ENCODE assay signal across 1 cellular context in genomic region chr2:65040414-65041261, GRCh38.
A peak's percentile ranks its signal among the peaks of the same experiment; 100 is the strongest.
TF ChIP-seq lines count a peak whose summit lies in the region.

No MANE protein-coding gene starts in this region.

TF ChIP-seq in K562, 482 proteins besides CTCF, POLR2A, EP300 and RAD21 (continued from another document and continues in another):
- TF ChIP-seq E2F4 (CRISPR knock-in tag; IDR thresholded peaks at IDR 0.05; ENCODE audit: low read depth) (no peak), CC2D1A (IDR thresholded peaks at IDR 0.05) (peak; percentile 79), ILK (tag; IDR thresholded peaks at IDR 0.05; ENCODE audit: borderline replicate concordance, low read depth) (no peak), ZNF668 (CRISPR knock-in tag; IDR thresholded peaks at IDR 0.05) (no peak), ZNF217 (CRISPR knock-in tag; IDR thresholded peaks at IDR 0.05) (no peak), ZNF224 (CRISPR knock-in tag; IDR thresholded peaks at IDR 0.05) (no peak), FOXK2 (conservative IDR thresholded peaks at IDR 0.05 in 1 of 2, IDR thresholded peaks at IDR 0.05 in 1 of 2; ENCODE audit: low read depth in 2 of 2) (0 out of 4 replicates have a peak, but pooled peaks of 1 of the 2 experiments have one; percentile 28), TGIF2 (CRISPR knock-in tag; IDR thresholded peaks at IDR 0.05) (no peak), FOSL1 (tag; conservative IDR thresholded peaks at IDR 0.05) (0 out of 2 replicates have a peak, but pooled peaks have one; percentile 14), HDAC8 (tag; IDR thresholded peaks at IDR 0.05) (no peak), ATF1 (CRISPR knock-in tag; IDR thresholded peaks at IDR 0.05) (no peak), ATF1 (tag; IDR thresholded peaks at IDR 0.05) (no peak), THRA (IDR thresholded peaks at IDR 0.05) (no peak), TAF7 (tag; IDR thresholded peaks at IDR 0.05) (no peak), ZNF239 (CRISPR knock-in tag; IDR thresholded peaks at IDR 0.05) (no peak), ATF7 (IDR thresholded peaks at IDR 0.05) (peak; percentile 52), CREB1 (IDR thresholded peaks at IDR 0.05) (no peak), CREB1 (CRISPR knock-in tag; IDR thresholded peaks at IDR 0.05) (no peak), ESRRA (IDR thresholded peaks at IDR 0.05; ENCODE audit: borderline replicate concordance, low read depth) (peak; percentile 55; the same call in 1 of the 2 replicates), MED1 (CRISPR knock-in tag; IDR thresholded peaks at IDR 0.05; ENCODE audit: borderline replicate concordance) (no peak), NCOA1 (IDR thresholded peaks at IDR 0.05; ENCODE audit: low read depth) (no peak), LEF1 (IDR thresholded peaks at IDR 0.05) (no peak), PHB2 (IDR thresholded peaks at IDR 0.05; ENCODE audit: low read depth) (no peak), SMAD2 (IDR thresholded peaks at IDR 0.05; ENCODE audit: low read depth, low read length) (no peak), ZBTB40 (IDR thresholded peaks at IDR 0.05) (no peak), ZBTB40 (CRISPR knock-in tag; IDR thresholded peaks at IDR 0.05) (no peak), BMI1 (IDR thresholded peaks at IDR 0.05; ENCODE audit: low read length) (no peak), NCOA2 (IDR thresholded peaks at IDR 0.05; ENCODE audit: partially characterized antibody in 2 of 2) (no peak), ZC3H4 (CRISPR knock-in tag; IDR thresholded peaks at IDR 0.05; ENCODE audit: borderline replicate concordance) (no peak), ZNF512 (tag; IDR thresholded peaks at IDR 0.05) (no peak), ARHGAP35 (IDR thresholded peaks at IDR 0.05; ENCODE audit: partially characterized antibody) (no peak), U2AF1 (optimal IDR thresholded peaks at IDR 0.05; ENCODE audit: low read depth, low read length) (no peak), RBM17 (IDR thresholded peaks at IDR 0.05; ENCODE audit: borderline replicate concordance, low read depth, low read length) (no peak), CBFA2T3 (IDR thresholded peaks at IDR 0.05) (no peak), FOS (IDR thresholded peaks at IDR 0.05; ENCODE audit: extremely low read depth, insufficient read length) (no peak), CREB5 (CRISPR knock-in tag; IDR thresholded peaks at IDR 0.05) (no peak), MIER1 (IDR thresholded peaks at IDR 0.05; ENCODE audit: low read depth) (no peak), DPF2 (IDR thresholded peaks at IDR 0.05) (0 out of 2 replicates have a peak, but pooled peaks have one; percentile 26), BDP1 (IDR thresholded peaks at IDR 0.05; ENCODE audit: insufficient read depth, insufficient read length) (no peak), ZNF280B (CRISPR knock-in tag; IDR thresholded peaks at IDR 0.05) (no peak), ZNF124 (CRISPR knock-in tag; IDR thresholded peaks at IDR 0.05) (no peak)
- TF ChIP-seq, protein P1, sequence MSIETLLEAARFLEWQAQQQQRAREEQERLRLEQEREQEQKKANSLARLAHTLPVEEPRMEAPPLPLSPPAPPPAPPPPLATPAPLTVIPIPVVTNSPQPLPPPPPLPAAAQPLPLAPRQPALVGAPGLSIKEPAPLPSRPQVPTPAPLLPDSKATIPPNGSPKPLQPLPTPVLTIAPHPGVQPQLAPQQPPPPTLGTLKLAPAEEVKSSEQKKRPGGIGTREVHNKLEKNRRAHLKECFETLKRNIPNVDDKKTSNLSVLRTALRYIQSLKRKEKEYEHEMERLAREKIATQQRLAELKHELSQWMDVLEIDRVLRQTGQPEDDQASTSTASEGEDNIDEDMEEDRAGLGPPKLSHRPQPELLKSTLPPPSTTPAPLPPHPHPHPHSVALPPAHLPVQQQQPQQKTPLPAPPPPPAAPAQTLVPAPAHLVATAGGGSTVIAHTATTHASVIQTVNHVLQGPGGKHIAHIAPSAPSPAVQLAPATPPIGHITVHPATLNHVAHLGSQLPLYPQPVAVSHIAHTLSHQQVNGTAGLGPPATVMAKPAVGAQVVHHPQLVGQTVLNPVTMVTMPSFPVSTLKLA (conservative IDR thresholded peaks at IDR 0.05) = 0 out of 4 replicates have a peak, but pooled peaks of 1 of the 2 experiments have one; percentile 22
- TF ChIP-seq, protein P2, sequence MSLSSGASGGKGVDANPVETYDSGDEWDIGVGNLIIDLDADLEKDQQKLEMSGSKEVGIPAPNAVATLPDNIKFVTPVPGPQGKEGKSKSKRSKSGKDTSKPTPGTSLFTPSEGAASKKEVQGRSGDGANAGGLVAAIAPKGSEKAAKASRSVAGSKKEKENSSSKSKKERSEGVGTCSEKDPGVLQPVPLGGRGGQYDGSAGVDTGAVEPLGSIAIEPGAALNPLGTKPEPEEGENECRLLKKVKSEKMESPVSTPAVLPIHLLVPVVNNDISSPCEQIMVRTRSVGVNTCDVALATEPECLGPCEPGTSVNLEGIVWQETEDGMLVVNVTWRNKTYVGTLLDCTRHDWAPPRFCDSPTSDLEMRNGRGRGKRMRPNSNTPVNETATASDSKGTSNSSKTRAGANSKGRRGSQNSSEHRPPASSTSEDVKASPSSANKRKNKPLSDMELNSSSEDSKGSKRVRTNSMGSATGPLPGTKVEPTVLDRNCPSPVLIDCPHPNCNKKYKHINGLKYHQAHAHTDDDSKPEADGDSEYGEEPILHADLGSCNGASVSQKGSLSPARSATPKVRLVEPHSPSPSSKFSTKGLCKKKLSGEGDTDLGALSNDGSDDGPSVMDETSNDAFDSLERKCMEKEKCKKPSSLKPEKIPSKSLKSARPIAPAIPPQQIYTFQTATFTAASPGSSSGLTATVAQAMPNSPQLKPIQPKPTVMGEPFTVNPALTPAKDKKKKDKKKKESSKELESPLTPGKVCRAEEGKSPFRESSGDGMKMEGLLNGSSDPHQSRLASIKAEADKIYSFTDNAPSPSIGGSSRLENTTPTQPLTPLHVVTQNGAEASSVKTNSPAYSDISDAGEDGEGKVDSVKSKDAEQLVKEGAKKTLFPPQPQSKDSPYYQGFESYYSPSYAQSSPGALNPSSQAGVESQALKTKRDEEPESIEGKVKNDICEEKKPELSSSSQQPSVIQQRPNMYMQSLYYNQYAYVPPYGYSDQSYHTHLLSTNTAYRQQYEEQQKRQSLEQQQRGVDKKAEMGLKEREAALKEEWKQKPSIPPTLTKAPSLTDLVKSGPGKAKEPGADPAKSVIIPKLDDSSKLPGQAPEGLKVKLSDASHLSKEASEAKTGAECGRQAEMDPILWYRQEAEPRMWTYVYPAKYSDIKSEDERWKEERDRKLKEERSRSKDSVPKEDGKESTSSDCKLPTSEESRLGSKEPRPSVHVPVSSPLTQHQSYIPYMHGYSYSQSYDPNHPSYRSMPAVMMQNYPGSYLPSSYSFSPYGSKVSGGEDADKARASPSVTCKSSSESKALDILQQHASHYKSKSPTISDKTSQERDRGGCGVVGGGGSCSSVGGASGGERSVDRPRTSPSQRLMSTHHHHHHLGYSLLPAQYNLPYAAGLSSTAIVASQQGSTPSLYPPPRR (CRISPR knock-in tag; IDR thresholded peaks at IDR 0.05; ENCODE audit: borderline replicate concordance) = no peak
